26 cellular contexts compared by ENCODE assay signal in the genomic region with DNA sequence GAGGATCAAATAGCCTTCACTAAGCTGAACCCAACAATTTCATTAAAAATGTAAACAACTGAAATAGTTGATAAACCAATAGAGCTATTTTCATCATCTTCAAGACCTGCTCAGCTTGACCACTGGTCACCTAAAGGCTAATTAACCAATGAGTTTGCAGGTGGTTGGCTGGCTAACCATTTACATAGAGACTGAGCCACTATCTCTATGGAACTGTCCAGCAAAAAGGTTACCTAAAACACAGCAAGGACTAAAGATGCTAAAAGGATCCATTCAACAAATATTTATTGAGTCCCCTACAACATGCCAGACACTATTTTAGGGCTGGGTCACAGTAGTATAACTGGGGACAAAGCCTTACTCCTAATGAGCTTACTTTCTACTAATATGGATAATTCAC.
"Had no signal": no experiment of that assay in that cellular context is flagged by ENCODE, and none has a peak within 500 bp of the region (broad histone marks: within the 10 kb centered on the region; RNA-seq: fewer than 3 reads in every experiment).

No MANE protein-coding gene starts in this region.

- H3K4me3 Mint-ChIP-seq: dendritic cell treated with granulocyte-macrophage colony-stimulating factor and Interleukin-4, amounts not matched to agents 40 ng/mL and 50 ng/mL, for 4 days; endodermal cell; mesothelial cell of epicardium; naive thymus-derived CD4-positive, alpha-beta T cell; nephron; neural progenitor cell; stimulated activated naive B cell treated with anti-CD40 and anti-IgM and Interleukin-4, amounts not matched to agents 10 μg/mL and 1 μg/mL and 100 μg/mL, for 72 hours; stimulated activated naive CD8-positive, alpha-beta T cell treated with anti-CD3 and anti-CD28 coated beads, Interleukin-15, Interleukin-2, amounts not matched to agents 100 ng/mL and 50 ng/mL, for 24 hours had no signal

- H3K9me3 Mint-ChIP-seq: dendritic cell treated with granulocyte-macrophage colony-stimulating factor and Interleukin-4, amounts not matched to agents 40 ng/mL and 50 ng/mL, for 4 days; endodermal cell; mesothelial cell of epicardium; nephron; neural progenitor cell; stimulated activated naive B cell treated with anti-CD40 and anti-IgM and Interleukin-4, amounts not matched to agents 10 μg/mL and 1 μg/mL and 100 μg/mL, for 72 hours; stimulated activated naive CD8-positive, alpha-beta T cell treated with anti-CD3 and anti-CD28 coated beads, Interleukin-15, Interleukin-2, amounts not matched to agents 100 ng/mL and 50 ng/mL, for 24 hours had no signal

- H2AFZ ChIP-seq: neural progenitor cell, parathyroid adenoma had no signal

- H3K4me3 ChIP-seq: gastrocnemius medialis, neural progenitor cell, right lobe of liver, thoracic aorta, tibial nerve, upper lobe of left lung had no signal

- H3K27me3 ChIP-seq: gastrocnemius medialis, neural progenitor cell, right lobe of liver, tibial nerve, upper lobe of left lung had no signal

- ATAC-seq: esophagus mucosa; gastrocnemius medialis; left lobe of liver; naive thymus-derived CD4-positive, alpha-beta T cell; right lobe of liver; stimulated activated naive B cell treated with anti-CD40 and anti-IgM and Interleukin-4, amounts not matched to agents 10 μg/mL and 1 μg/mL and 100 μg/mL, for 72 hours had no signal

- H3K36me3 ChIP-seq: gastrocnemius medialis, neural progenitor cell, thoracic aorta, tibial nerve, upper lobe of left lung had no signal

- H3K9me3 ChIP-seq: gastrocnemius medialis, right lobe of liver, thoracic aorta, tibial nerve, upper lobe of left lung had no signal

- H3K4me2 ChIP-seq: neural progenitor cell had no signal

- FAIRE-seq: keratinocyte, small intestine, urothelium cell line had no signal

- H3K79me2 ChIP-seq: parathyroid adenoma had no signal

- H3K27ac Mint-ChIP-seq: dendritic cell treated with granulocyte-macrophage colony-stimulating factor and Interleukin-4, amounts not matched to agents 40 ng/mL and 50 ng/mL, for 4 days; endodermal cell; mesothelial cell of epicardium; naive thymus-derived CD4-positive, alpha-beta T cell; nephron; neural progenitor cell; progenitor cell of endocrine pancreas; stimulated activated naive B cell treated with anti-CD40 and anti-IgM and Interleukin-4, amounts not matched to agents 10 μg/mL and 1 μg/mL and 100 μg/mL, for 72 hours; stimulated activated naive CD8-positive, alpha-beta T cell treated with anti-CD3 and anti-CD28 coated beads, Interleukin-15, Interleukin-2, amounts not matched to agents 100 ng/mL and 50 ng/mL, for 24 hours had no signal

- H3K36me3 Mint-ChIP-seq: mesothelial cell of epicardium; neural progenitor cell; stimulated activated naive B cell treated with anti-CD40 and anti-IgM and Interleukin-4, amounts not matched to agents 10 μg/mL and 1 μg/mL and 100 μg/mL, for 72 hours had no signal

- H3K4me1 ChIP-seq: gastrocnemius medialis, neural progenitor cell, parathyroid adenoma had no signal

- H3K9ac ChIP-seq: neural progenitor cell, parathyroid adenoma had no signal

- H3K27me3 Mint-ChIP-seq: dendritic cell treated with granulocyte-macrophage colony-stimulating factor and Interleukin-4, amounts not matched to agents 40 ng/mL and 50 ng/mL, for 4 days; stimulated activated naive B cell treated with anti-CD40 and anti-IgM and Interleukin-4, amounts not matched to agents 10 μg/mL and 1 μg/mL and 100 μg/mL, for 72 hours had no signal

- H3K4me1 Mint-ChIP-seq: neural progenitor cell had no signal

- DNase-seq: effector CD8-positive, alpha-beta T cell; endodermal cell; foreskin fibroblast; gastrocnemius medialis; mesenchymal stem cell; naive thymus-derived CD4-positive, alpha-beta T cell; right lobe of liver; small intestine; stimulated activated CD4-positive, alpha-beta T cell treated with anti-CD3 and anti-CD28 coated beads, Interleukin-15, amount 100 ng/mL, for 24 hours; stimulated activated CD4-positive, alpha-beta T cell treated with anti-CD3 and anti-CD28 coated beads, Interleukin-2, amount 100 ng/mL, for 48 hours; stimulated activated naive B cell treated with anti-CD40 and anti-IgM and Interleukin-4, amounts not matched to agents 10 μg/mL and 1 μg/mL and 100 μg/mL, for 72 hours; upper lobe of left lung had no signal

- H3K27ac ChIP-seq: epithelial cell of prostate, gastrocnemius medialis, neural progenitor cell, parathyroid adenoma, right lobe of liver, thoracic aorta, tibial nerve had no signal
